ENCODE assay signal across 1 cellular context in the genomic region with DNA sequence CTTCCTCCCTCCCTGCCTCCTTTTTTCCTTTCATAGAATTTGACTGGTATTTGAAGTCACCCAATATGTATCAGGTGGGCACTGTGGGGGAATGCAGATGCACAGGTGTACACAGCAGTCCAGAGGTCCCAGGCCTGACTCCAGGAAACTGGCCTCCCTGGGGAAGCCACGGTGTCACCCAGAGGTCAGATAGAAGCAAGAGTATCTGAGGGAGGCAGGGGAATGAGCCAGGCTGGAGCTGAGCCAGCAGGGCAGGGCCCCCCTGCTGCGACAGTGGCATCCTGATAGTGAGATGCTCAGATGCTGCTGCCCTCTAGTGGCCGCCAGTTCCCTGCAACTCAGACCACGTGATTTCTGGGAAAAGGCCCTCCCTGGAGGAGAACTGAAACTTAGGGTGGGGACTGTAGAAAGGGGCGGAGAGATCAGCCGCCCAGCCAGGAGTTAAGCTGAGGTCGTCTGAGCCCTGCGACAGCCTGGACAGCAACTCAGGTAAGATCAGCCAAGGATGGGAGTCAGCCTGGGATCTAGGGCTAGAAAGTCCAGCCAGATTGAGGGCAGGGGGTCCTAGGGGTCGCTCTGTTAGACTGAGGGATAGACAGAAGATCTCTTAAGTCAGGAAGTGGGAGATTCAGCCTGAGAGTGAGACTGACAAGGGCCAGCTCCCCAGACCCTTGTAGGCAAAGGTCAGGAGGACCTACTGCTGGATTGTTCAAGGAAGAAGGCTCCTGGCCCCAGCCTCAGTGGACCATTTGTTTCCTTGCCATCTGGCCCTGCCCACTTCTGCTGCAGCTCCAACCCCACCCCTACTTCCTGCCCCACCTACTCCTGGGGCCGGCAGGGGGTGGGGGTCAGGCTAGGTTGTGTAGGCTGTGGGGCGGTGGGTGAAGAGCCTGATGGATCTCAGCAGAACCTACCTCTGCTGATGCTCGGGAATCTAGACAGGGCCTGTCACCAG.
A peak's percentile ranks its signal among the peaks of the same experiment; 100 is the strongest.
TF ChIP-seq lines count a peak whose summit lies in the region.

A gene with protein sequence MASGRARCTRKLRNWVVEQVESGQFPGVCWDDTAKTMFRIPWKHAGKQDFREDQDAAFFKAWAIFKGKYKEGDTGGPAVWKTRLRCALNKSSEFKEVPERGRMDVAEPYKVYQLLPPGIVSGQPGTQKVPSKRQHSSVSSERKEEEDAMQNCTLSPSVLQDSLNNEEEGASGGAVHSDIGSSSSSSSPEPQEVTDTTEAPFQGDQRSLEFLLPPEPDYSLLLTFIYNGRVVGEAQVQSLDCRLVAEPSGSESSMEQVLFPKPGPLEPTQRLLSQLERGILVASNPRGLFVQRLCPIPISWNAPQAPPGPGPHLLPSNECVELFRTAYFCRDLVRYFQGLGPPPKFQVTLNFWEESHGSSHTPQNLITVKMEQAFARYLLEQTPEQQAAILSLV (plus strand): TSS at position 416 of the 955 bp plus-strand sequence. CDS start 880 bp downstream, outside the sequence.

TF ChIP-seq in HepG2, 621 proteins besides CTCF, POLR2A, EP300 and RAD21 (continued from another document and continues in another):
- TF ChIP-seq FOXJ3 (CRISPR knock-in tag; IDR thresholded peaks at IDR 0.05; ENCODE audit: borderline replicate concordance) = peak; percentile 73; the same call in 1 of the 2 replicates
- peak; percentile 99 for TF ChIP-seq ZNF501 (CRISPR knock-in tag; IDR thresholded peaks at IDR 0.05)
- TF ChIP-seq, protein P1, sequence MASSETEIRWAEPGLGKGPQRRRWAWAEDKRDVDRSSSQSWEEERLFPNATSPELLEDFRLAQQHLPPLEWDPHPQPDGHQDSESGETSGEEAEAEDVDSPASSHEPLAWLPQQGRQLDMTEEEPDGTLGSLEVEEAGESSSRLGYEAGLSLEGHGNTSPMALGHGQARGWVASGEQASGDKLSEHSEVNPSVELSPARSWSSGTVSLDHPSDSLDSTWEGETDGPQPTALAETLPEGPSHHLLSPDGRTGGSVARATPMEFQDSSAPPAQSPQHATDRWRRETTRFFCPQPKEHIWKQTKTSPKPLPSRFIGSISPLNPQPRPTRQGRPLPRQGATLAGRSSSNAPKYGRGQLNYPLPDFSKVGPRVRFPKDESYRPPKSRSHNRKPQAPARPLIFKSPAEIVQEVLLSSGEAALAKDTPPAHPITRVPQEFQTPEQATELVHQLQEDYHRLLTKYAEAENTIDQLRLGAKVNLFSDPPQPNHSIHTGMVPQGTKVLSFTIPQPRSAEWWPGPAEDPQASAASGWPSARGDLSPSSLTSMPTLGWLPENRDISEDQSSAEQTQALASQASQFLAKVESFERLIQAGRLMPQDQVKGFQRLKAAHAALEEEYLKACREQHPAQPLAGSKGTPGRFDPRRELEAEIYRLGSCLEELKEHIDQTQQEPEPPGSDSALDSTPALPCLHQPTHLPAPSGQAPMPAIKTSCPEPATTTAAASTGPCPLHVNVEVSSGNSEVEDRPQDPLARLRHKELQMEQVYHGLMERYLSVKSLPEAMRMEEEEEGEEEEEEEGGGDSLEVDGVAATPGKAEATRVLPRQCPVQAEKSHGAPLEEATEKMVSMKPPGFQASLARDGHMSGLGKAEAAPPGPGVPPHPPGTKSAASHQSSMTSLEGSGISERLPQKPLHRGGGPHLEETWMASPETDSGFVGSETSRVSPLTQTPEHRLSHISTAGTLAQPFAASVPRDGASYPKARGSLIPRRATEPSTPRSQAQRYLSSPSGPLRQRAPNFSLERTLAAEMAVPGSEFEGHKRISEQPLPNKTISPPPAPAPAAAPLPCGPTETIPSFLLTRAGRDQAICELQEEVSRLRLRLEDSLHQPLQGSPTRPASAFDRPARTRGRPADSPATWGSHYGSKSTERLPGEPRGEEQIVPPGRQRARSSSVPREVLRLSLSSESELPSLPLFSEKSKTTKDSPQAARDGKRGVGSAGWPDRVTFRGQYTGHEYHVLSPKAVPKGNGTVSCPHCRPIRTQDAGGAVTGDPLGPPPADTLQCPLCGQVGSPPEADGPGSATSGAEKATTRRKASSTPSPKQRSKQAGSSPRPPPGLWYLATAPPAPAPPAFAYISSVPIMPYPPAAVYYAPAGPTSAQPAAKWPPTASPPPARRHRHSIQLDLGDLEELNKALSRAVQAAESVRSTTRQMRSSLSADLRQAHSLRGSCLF (CRISPR knock-in tag; IDR thresholded peaks at IDR 0.05; ENCODE audit: borderline replicate concordance) = no peak
- TF ChIP-seq NBN (conservative IDR thresholded peaks at IDR 0.05) = no peak
- peak; percentile 92 for TF ChIP-seq GATAD1 (CRISPR knock-in tag; IDR thresholded peaks at IDR 0.05)
- no peak for TF ChIP-seq IRX3 (CRISPR knock-in tag; IDR thresholded peaks at IDR 0.05; ENCODE audit: borderline replicate concordance, low read depth)
- TF ChIP-seq, protein P2, sequence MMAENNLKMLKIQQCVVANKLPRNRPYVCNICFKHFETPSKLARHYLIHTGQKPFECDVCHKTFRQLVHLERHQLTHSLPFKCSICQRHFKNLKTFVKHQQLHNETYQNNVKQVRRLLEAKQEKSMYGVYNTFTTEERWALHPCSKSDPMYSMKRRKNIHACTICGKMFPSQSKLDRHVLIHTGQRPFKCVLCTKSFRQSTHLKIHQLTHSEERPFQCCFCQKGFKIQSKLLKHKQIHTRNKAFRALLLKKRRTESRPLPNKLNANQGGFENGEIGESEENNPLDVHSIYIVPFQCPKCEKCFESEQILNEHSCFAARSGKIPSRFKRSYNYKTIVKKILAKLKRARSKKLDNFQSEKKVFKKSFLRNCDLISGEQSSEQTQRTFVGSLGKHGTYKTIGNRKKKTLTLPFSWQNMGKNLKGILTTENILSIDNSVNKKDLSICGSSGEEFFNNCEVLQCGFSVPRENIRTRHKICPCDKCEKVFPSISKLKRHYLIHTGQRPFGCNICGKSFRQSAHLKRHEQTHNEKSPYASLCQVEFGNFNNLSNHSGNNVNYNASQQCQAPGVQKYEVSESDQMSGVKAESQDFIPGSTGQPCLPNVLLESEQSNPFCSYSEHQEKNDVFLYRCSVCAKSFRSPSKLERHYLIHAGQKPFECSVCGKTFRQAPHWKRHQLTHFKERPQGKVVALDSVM (CRISPR knock-in tag; IDR thresholded peaks at IDR 0.05) = peak; percentile 93
- peak; percentile 95 for TF ChIP-seq THAP11 (CRISPR knock-in tag; IDR thresholded peaks at IDR 0.05)
- peak; percentile 89 for TF ChIP-seq ZNF546 (CRISPR knock-in tag; conservative IDR thresholded peaks at IDR 0.05)
- peak; percentile 99 for TF ChIP-seq ZNF772 (CRISPR knock-in tag; IDR thresholded peaks at IDR 0.05)
- peak; percentile 99 for TF ChIP-seq ZNF749 (CRISPR knock-in tag; IDR thresholded peaks at IDR 0.05; ENCODE audit: borderline replicate concordance)
- TF ChIP-seq SP140L (CRISPR knock-in tag; IDR thresholded peaks at IDR 0.05; ENCODE audit: borderline replicate concordance) = 0 out of 2 replicates have a peak, but pooled peaks have one; percentile 97
- TF ChIP-seq SRF (IDR thresholded peaks at IDR 0.05; ENCODE audit: low read depth, low read length) = peak; percentile 40
- TF ChIP-seq RBM22 (optimal IDR thresholded peaks at IDR 0.05; ENCODE audit: low read length) = peak; percentile 99
- TF ChIP-seq ZNF790 (CRISPR knock-in tag; IDR thresholded peaks at IDR 0.05; ENCODE audit: borderline replicate concordance) = no peak
- TF ChIP-seq ZNF263 (CRISPR knock-in tag; IDR thresholded peaks at IDR 0.05) = peak; percentile 58
- peak; percentile 100 for TF ChIP-seq KDM4B (CRISPR knock-in tag; IDR thresholded peaks at IDR 0.05)
- TF ChIP-seq ZSCAN30 (CRISPR knock-in tag; IDR thresholded peaks at IDR 0.05) = peak; percentile 96
- TF ChIP-seq HNRNPUL1 (IDR thresholded peaks at IDR 0.05; ENCODE audit: low read depth, low read length) = no peak
- TF ChIP-seq ZNF737 (CRISPR knock-in tag; IDR thresholded peaks at IDR 0.05; ENCODE audit: borderline replicate concordance) = no peak
- TF ChIP-seq ZNF337 (CRISPR knock-in tag; IDR thresholded peaks at IDR 0.05; ENCODE audit: borderline replicate concordance, low read depth) = 0 out of 2 replicates have a peak, but pooled peaks have one; percentile 78
- TF ChIP-seq ZNF652 (CRISPR knock-in tag; IDR thresholded peaks at IDR 0.05; ENCODE audit: borderline replicate concordance, low read depth) = peak; percentile 83
- TF ChIP-seq ZFAT (CRISPR knock-in tag; conservative IDR thresholded peaks at IDR 0.05) = no peak
- TF ChIP-seq, protein P3, sequence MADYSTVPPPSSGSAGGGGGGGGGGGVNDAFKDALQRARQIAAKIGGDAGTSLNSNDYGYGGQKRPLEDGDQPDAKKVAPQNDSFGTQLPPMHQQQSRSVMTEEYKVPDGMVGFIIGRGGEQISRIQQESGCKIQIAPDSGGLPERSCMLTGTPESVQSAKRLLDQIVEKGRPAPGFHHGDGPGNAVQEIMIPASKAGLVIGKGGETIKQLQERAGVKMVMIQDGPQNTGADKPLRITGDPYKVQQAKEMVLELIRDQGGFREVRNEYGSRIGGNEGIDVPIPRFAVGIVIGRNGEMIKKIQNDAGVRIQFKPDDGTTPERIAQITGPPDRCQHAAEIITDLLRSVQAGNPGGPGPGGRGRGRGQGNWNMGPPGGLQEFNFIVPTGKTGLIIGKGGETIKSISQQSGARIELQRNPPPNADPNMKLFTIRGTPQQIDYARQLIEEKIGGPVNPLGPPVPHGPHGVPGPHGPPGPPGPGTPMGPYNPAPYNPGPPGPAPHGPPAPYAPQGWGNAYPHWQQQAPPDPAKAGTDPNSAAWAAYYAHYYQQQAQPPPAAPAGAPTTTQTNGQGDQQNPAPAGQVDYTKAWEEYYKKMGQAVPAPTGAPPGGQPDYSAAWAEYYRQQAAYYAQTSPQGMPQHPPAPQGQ (CRISPR knock-in tag; IDR thresholded peaks at IDR 0.05; ENCODE audit: borderline replicate concordance) = no peak; the same call in 1 of the 2 replicates
- TF ChIP-seq, protein P4, sequence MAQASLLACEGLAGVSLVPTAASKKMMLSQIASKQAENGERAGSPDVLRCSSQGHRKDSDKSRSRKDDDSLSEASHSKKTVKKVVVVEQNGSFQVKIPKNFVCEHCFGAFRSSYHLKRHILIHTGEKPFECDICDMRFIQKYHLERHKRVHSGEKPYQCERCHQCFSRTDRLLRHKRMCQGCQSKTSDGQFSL (CRISPR knock-in tag; IDR thresholded peaks at IDR 0.05) = peak; percentile 81; the same call in 1 of the 2 replicates
- TF ChIP-seq ZNF713 (CRISPR knock-in tag; IDR thresholded peaks at IDR 0.05) = peak; percentile 88; the same call in 1 of the 2 replicates
- TF ChIP-seq NFE2 (CRISPR knock-in tag; IDR thresholded peaks at IDR 0.05) = no peak
- peak; percentile 84; the same call in 1 of the 2 replicates for TF ChIP-seq PCBP1 (IDR thresholded peaks at IDR 0.05; ENCODE audit: borderline replicate concordance, low read depth, low read length)
- TF ChIP-seq, protein P5, sequence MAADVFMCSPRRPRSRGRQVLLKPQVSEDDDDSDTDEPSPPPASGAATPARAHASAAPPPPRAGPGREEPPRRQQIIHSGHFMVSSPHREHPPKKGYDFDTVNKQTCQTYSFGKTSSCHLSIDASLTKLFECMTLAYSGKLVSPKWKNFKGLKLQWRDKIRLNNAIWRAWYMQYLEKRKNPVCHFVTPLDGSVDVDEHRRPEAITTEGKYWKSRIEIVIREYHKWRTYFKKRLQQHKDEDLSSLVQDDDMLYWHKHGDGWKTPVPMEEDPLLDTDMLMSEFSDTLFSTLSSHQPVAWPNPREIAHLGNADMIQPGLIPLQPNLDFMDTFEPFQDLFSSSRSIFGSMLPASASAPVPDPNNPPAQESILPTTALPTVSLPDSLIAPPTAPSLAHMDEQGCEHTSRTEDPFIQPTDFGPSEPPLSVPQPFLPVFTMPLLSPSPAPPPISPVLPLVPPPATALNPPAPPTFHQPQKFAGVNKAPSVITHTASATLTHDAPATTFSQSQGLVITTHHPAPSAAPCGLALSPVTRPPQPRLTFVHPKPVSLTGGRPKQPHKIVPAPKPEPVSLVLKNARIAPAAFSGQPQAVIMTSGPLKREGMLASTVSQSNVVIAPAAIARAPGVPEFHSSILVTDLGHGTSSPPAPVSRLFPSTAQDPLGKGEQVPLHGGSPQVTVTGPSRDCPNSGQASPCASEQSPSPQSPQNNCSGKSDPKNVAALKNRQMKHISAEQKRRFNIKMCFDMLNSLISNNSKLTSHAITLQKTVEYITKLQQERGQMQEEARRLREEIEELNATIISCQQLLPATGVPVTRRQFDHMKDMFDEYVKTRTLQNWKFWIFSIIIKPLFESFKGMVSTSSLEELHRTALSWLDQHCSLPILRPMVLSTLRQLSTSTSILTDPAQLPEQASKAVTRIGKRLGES (CRISPR knock-in tag; IDR thresholded peaks at IDR 0.05; ENCODE audit: borderline replicate concordance) = peak; percentile 68; the same call in 1 of the 2 replicates
- TF ChIP-seq, protein P6, sequence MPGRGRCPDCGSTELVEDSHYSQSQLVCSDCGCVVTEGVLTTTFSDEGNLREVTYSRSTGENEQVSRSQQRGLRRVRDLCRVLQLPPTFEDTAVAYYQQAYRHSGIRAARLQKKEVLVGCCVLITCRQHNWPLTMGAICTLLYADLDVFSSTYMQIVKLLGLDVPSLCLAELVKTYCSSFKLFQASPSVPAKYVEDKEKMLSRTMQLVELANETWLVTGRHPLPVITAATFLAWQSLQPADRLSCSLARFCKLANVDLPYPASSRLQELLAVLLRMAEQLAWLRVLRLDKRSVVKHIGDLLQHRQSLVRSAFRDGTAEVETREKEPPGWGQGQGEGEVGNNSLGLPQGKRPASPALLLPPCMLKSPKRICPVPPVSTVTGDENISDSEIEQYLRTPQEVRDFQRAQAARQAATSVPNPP (CRISPR knock-in tag; IDR thresholded peaks at IDR 0.05) = peak; percentile 56; the same call in 1 of the 2 replicates
- TF ChIP-seq ZBTB21 (CRISPR knock-in tag; IDR thresholded peaks at IDR 0.05) = peak; percentile 83
- TF ChIP-seq POGZ (CRISPR knock-in tag; IDR thresholded peaks at IDR 0.05) = peak; percentile 99
- TF ChIP-seq, protein P7, sequence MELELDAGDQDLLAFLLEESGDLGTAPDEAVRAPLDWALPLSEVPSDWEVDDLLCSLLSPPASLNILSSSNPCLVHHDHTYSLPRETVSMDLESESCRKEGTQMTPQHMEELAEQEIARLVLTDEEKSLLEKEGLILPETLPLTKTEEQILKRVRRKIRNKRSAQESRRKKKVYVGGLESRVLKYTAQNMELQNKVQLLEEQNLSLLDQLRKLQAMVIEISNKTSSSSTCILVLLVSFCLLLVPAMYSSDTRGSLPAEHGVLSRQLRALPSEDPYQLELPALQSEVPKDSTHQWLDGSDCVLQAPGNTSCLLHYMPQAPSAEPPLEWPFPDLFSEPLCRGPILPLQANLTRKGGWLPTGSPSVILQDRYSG (CRISPR knock-in tag; IDR thresholded peaks at IDR 0.05) = no peak
- TF ChIP-seq REL (CRISPR knock-in tag; conservative IDR thresholded peaks at IDR 0.05) = peak; percentile 70; the same call in 1 of the 2 replicates
- peak; percentile 93 for TF ChIP-seq NRL (CRISPR knock-in tag; IDR thresholded peaks at IDR 0.05; ENCODE audit: borderline replicate concordance)
- peak; percentile 70; the same call in 1 of the 2 replicates for TF ChIP-seq ZFP37 (CRISPR knock-in tag; IDR thresholded peaks at IDR 0.05; ENCODE audit: borderline replicate concordance)
- peak; percentile 100 for TF ChIP-seq SALL1 (CRISPR knock-in tag; IDR thresholded peaks at IDR 0.05)
- peak; percentile 68 for TF ChIP-seq TBL1XR1 (IDR thresholded peaks at IDR 0.05; ENCODE audit: borderline replicate concordance, low read length, partially characterized antibody)
- no peak; the same call in 1 of the 2 replicates for TF ChIP-seq ZNF260 (CRISPR knock-in tag; IDR thresholded peaks at IDR 0.05; ENCODE audit: borderline replicate concordance, low read depth)
- peak; percentile 62; the same call in 1 of the 2 replicates for TF ChIP-seq NR1H2 (CRISPR knock-in tag; IDR thresholded peaks at IDR 0.05; ENCODE audit: borderline replicate concordance, low read depth)
- TF ChIP-seq PHF21A (CRISPR knock-in tag; IDR thresholded peaks at IDR 0.05) = peak; percentile 95; the same call in 1 of the 2 replicates
- no peak for TF ChIP-seq ZNF296 (CRISPR knock-in tag; conservative IDR thresholded peaks at IDR 0.05)
- TF ChIP-seq ZNF776 (CRISPR knock-in tag; IDR thresholded peaks at IDR 0.05) = peak; percentile 69
